In the genomic region with DNA sequence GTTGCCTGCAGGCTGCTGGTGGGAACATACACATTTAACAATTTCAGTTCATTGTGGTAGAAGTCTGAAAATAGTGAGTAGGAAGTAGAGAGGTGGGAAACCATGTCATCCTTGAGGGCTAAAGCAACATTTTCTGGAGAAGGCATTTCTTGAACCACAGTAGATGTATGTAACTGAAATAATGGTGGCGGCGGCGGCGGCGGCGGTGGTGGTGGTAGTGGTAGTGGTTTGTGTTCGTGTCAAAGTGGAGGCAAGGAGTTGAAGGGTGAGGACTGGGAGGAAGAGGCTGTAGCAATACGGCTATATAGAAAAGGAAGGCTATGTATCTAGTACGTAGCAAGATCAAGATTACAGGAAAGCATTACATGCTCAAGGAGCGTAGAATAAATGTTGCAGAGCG, we compare ENCODE assay signal across 1 cellular context.
TF ChIP-seq lines count a peak whose summit lies in the region.

No MANE protein-coding gene starts in this region.

TF ChIP-seq in GM23338, 12 proteins besides CTCF, POLR2A, EP300 and RAD21 (continued from another document):
- TF ChIP-seq, protein P1, sequence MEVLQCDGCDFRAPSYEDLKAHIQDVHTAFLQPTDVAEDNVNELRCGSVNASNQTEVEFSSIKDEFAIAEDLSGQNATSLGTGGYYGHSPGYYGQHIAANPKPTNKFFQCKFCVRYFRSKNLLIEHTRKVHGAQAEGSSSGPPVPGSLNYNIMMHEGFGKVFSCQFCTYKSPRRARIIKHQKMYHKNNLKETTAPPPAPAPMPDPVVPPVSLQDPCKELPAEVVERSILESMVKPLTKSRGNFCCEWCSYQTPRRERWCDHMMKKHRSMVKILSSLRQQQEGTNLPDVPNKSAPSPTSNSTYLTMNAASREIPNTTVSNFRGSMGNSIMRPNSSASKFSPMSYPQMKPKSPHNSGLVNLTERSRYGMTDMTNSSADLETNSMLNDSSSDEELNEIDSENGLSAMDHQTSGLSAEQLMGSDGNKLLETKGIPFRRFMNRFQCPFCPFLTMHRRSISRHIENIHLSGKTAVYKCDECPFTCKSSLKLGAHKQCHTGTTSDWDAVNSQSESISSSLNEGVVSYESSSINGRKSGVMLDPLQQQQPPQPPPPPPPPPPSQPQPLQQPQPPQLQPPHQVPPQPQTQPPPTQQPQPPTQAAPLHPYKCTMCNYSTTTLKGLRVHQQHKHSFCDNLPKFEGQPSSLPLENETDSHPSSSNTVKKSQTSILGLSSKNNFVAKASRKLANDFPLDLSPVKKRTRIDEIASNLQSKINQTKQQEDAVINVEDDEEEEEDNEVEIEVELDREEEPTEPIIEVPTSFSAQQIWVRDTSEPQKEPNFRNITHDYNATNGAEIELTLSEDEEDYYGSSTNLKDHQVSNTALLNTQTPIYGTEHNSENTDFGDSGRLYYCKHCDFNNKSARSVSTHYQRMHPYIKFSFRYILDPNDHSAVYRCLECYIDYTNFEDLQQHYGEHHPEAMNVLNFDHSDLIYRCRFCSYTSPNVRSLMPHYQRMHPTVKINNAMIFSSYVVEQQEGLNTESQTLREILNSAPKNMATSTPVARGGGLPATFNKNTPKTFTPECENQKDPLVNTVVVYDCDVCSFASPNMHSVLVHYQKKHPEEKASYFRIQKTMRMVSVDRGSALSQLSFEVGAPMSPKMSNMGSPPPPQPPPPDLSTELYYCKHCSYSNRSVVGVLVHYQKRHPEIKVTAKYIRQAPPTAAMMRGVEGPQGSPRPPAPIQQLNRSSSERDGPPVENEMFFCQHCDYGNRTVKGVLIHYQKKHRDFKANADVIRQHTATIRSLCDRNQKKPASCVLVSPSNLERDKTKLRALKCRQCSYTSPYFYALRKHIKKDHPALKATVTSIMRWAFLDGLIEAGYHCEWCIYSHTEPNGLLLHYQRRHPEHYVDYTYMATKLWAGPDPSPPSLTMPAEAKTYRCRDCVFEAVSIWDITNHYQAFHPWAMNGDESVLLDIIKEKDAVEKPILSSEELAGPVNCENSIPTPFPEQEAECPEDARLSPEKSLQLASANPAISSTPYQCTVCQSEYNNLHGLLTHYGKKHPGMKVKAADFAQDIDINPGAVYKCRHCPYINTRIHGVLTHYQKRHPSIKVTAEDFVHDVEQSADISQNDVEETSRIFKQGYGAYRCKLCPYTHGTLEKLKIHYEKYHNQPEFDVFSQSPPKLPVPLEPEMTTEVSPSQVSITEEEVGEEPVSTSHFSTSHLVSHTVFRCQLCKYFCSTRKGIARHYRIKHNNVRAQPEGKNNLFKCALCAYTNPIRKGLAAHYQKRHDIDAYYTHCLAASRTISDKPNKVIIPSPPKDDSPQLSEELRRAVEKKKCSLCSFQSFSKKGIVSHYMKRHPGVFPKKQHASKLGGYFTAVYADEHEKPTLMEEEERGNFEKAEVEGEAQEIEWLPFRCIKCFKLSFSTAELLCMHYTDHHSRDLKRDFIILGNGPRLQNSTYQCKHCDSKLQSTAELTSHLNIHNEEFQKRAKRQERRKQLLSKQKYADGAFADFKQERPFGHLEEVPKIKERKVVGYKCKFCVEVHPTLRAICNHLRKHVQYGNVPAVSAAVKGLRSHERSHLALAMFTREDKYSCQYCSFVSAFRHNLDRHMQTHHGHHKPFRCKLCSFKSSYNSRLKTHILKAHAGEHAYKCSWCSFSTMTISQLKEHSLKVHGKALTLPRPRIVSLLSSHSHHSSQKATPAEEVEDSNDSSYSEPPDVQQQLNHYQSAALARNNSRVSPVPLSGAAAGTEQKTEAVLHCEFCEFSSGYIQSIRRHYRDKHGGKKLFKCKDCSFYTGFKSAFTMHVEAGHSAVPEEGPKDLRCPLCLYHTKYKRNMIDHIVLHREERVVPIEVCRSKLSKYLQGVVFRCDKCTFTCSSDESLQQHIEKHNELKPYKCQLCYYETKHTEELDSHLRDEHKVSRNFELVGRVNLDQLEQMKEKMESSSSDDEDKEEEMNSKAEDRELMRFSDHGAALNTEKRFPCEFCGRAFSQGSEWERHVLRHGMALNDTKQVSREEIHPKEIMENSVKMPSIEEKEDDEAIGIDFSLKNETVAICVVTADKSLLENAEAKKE (CRISPR knock-in tag; IDR thresholded peaks at IDR 0.05), result no peak
- TF ChIP-seq REST (IDR thresholded peaks at IDR 0.05; ENCODE audit: unreplicated experiment) (no peak), EZH2phosphoT487 (IDR thresholded peaks at IDR 0.05; ENCODE audit: unreplicated experiment) (no peak), STAT1 (IDR thresholded peaks at IDR 0.05; ENCODE audit: unreplicated experiment) (no peak), NANOG (IDR thresholded peaks at IDR 0.05; ENCODE audit: borderline replicate concordance) (no peak), POLR2AphosphoS5 (IDR thresholded peaks at IDR 0.05; ENCODE audit: low read depth) (no peak), ZNF114 (CRISPR knock-in tag; IDR thresholded peaks at IDR 0.05) (no peak)
- TF ChIP-seq, protein P2, sequence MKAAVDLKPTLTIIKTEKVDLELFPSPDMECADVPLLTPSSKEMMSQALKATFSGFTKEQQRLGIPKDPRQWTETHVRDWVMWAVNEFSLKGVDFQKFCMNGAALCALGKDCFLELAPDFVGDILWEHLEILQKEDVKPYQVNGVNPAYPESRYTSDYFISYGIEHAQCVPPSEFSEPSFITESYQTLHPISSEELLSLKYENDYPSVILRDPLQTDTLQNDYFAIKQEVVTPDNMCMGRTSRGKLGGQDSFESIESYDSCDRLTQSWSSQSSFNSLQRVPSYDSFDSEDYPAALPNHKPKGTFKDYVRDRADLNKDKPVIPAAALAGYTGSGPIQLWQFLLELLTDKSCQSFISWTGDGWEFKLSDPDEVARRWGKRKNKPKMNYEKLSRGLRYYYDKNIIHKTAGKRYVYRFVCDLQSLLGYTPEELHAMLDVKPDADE (IDR thresholded peaks at IDR 0.05), result no peak
